In the genomic region with DNA sequence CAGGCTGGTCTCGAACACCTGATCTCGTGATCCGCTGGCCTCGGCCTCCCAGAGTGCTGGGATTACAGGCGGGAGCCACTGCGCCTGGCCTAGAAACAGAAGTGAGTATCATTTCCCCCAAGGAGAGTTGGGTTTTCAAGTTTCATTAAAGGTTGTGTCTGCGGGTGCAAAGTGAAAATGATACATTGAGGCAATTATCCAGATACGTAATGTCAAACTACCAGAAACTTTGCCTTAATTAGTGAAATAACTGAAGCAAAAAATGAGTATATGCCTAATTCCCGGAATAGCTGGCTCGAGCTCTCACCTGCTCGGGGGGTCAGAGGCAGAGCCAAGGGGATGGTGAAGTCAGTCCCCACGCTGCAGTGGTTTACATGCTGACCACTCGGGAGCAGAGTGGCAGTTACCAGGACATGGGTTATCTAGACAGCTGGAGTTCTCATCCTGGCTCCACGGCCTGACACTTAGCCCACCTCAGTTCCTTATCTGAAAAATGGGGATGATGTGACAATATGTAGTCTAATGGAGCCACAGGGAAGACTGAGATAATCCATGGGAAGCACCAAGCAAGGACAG, we compare ENCODE assay signal across 15 cellular contexts.
"Had no signal": no experiment of that assay in that cellular context is flagged by ENCODE, and none has a peak within 500 bp of the region (broad histone marks: within the 10 kb centered on the region; RNA-seq: fewer than 3 reads in every experiment).

No MANE protein-coding gene starts in this region.

- H3K27ac Mint-ChIP-seq: activated CD4-positive, alpha-beta T cell treated with anti-CD3 and anti-CD28 coated beads, Interleukin-2, amount 10 ng/mL, durations not matched to agents 24 days and 14 days; activated CD8-positive, alpha-beta T cell treated with anti-CD3 and anti-CD28 coated beads for 36 hours; activated naive CD4-positive, alpha-beta T cell treated with anti-CD3 and anti-CD28 coated beads, Interleukin-2, amount 10 ng/mL, durations not matched to agents 7 days and 5 days; natural killer cell treated with Interleukin-12 subunit alpha and Interleukin-12 subunit beta and Interleukin-15 and Interleukin-18, amount 100 ng/mL, for 72 hours; stimulated activated naive CD8-positive, alpha-beta T cell treated with anti-CD3 and anti-CD28 coated beads, Interleukin-15, Interleukin-2, amounts not matched to agents 100 ng/mL and 50 ng/mL, for 24 hours; type B pancreatic cell had no signal

- H3K36me3 ChIP-seq: ascending aorta, lower lobe of right lung had no signal

- H3K27me3 Mint-ChIP-seq: type B pancreatic cell had no signal

- H3K4me3 Mint-ChIP-seq: activated CD4-positive, alpha-beta T cell treated with anti-CD3 and anti-CD28 coated beads, Interleukin-2, amount 10 ng/mL, durations not matched to agents 24 days and 14 days; activated CD8-positive, alpha-beta T cell treated with anti-CD3 and anti-CD28 coated beads for 36 hours; activated naive CD4-positive, alpha-beta T cell treated with anti-CD3 and anti-CD28 coated beads, Interleukin-2, amount 10 ng/mL, durations not matched to agents 7 days and 5 days; activated T-cell treated with anti-CD3 and anti-CD28 coated beads, Interleukin-2, amount 50 U/mL, for 4 hours; natural killer cell treated with Interleukin-12 subunit alpha and Interleukin-12 subunit beta and Interleukin-15 and Interleukin-18, amount 100 ng/mL, for 72 hours; stimulated activated naive CD8-positive, alpha-beta T cell treated with anti-CD3 and anti-CD28 coated beads, Interleukin-15, Interleukin-2, amounts not matched to agents 100 ng/mL and 50 ng/mL, for 24 hours; type B pancreatic cell had no signal

- DNase-seq: activated CD4-positive, alpha-beta T cell treated with anti-CD3 and anti-CD28 coated beads, Interleukin-2, amount 10 ng/mL, durations not matched to agents 24 days and 14 days; activated CD8-positive, alpha-beta T cell treated with anti-CD3 and anti-CD28 coated beads for 36 hours; activated naive CD4-positive, alpha-beta T cell treated with anti-CD3 and anti-CD28 coated beads, Interleukin-2, amount 10 ng/mL, durations not matched to agents 7 days and 5 days; activated T-cell treated with anti-CD3 and anti-CD28 coated beads, Interleukin-2, amount 50 U/mL, for 4 hours; erythroblast; head of caudate nucleus; lower lobe of right lung; occipital lobe; retina; stimulated activated CD4-positive, alpha-beta T cell treated with anti-CD3 and anti-CD28 coated beads, Interleukin-2, amount 100 ng/mL, for 48 hours had no signal

- H3K27me3 ChIP-seq: ascending aorta had no signal

- H3K27ac ChIP-seq: ascending aorta, coronary artery, lower lobe of right lung had no signal

- H3K4me3 ChIP-seq: ascending aorta, coronary artery, lower lobe of right lung had no signal

- H3K36me3 Mint-ChIP-seq: activated naive CD4-positive, alpha-beta T cell treated with anti-CD3 and anti-CD28 coated beads, Interleukin-2, amount 10 ng/mL, durations not matched to agents 7 days and 5 days; natural killer cell treated with Interleukin-12 subunit alpha and Interleukin-12 subunit beta and Interleukin-15 and Interleukin-18, amount 100 ng/mL, for 72 hours had no signal

- H3K9me3 Mint-ChIP-seq: activated CD4-positive, alpha-beta T cell treated with anti-CD3 and anti-CD28 coated beads, Interleukin-2, amount 10 ng/mL, durations not matched to agents 24 days and 14 days; activated CD8-positive, alpha-beta T cell treated with anti-CD3 and anti-CD28 coated beads for 36 hours; activated naive CD4-positive, alpha-beta T cell treated with anti-CD3 and anti-CD28 coated beads, Interleukin-2, amount 10 ng/mL, durations not matched to agents 7 days and 5 days; activated T-cell treated with anti-CD3 and anti-CD28 coated beads, Interleukin-2, amount 50 U/mL, for 4 hours; natural killer cell treated with Interleukin-12 subunit alpha and Interleukin-12 subunit beta and Interleukin-15 and Interleukin-18, amount 100 ng/mL, for 72 hours; stimulated activated naive CD8-positive, alpha-beta T cell treated with anti-CD3 and anti-CD28 coated beads, Interleukin-15, Interleukin-2, amounts not matched to agents 100 ng/mL and 50 ng/mL, for 24 hours; type B pancreatic cell had no signal

- H3K9me3 ChIP-seq: ascending aorta, lower lobe of right lung had no signal
